ENCODE assay signal across 1 cellular context in the genomic region with DNA sequence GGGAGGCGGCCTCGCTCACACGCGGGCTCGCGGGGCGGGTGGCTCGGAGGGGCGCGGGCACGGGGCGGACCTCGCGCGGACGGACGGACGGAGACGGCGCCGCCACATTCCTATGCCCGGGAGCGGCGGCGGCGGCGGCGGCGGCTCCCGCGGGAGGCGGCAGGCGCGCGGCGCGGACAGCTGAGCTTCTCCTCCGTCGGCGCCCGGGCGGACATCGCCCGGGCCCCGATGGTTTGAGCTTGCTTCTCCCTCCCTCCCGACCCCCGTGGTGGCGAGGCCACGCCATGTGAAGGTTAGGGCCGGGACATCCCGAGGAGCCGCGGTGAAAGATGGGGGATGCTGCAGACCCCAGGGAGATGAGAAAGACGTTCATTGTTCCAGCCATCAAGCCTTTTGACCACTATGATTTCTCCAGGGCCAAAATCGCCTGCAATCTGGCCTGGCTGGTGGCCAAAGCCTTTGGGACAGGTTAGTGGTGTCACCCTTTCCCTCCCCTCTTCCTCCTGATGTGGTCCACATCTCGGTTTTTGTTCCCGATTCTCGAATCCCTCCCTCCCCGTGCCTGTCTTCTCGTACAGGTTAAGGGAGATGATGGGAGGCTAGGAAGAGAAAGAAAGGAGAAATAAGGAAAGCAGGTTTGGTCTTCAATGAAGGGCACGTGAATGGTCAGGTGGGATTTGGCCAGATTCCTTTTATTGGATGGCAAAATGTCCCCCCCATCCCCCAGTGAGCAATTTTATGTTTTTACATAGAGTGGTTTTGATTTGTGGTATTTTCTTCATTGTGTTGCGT.
TF ChIP-seq lines count a peak whose summit lies in the region.

No MANE protein-coding gene starts in this region.

TF ChIP-seq in SK-N-SH, 30 proteins besides CTCF, POLR2A, EP300 and RAD21 (continued from another document):
- TF ChIP-seq FOSL2 (IDR thresholded peaks at IDR 0.05; ENCODE audit: borderline replicate concordance, low read depth) (no peak), SIN3A (IDR thresholded peaks at IDR 0.05; ENCODE audit: borderline replicate concordance, low read depth, low read length) (0 out of 2 replicates have a peak, but pooled peaks have one; percentile 27), TEAD4 (IDR thresholded peaks at IDR 0.05; ENCODE audit: borderline replicate concordance, insufficient read depth) (no peak), YY1 (IDR thresholded peaks at IDR 0.05; ENCODE audit: low read depth) (no peak), SMC3 (IDR thresholded peaks at IDR 0.05; ENCODE audit: low read depth, low read length) (no peak), FOXM1 (IDR thresholded peaks at IDR 0.05; ENCODE audit: low read depth) (no peak), RCOR1 (IDR thresholded peaks at IDR 0.05; ENCODE audit: low read length) (no peak), CHD2 (IDR thresholded peaks at IDR 0.05; ENCODE audit: low read length, partially characterized antibody) (no peak), TAF1 (IDR thresholded peaks at IDR 0.05; ENCODE audit: borderline replicate concordance, low read depth, low read length) (no peak), NRF1 (IDR thresholded peaks at IDR 0.05; ENCODE audit: low read depth, low read length) (no peak), MAX (IDR thresholded peaks at IDR 0.05; ENCODE audit: low read depth) (no peak), POLR2AphosphoS5 (IDR thresholded peaks at IDR 0.05; ENCODE audit: low read depth, low read length) (peak; percentile 31; the same call in 1 of the 2 replicates), FOXJ3 (CRISPR knock-in tag; IDR thresholded peaks at IDR 0.05) (no peak), ELF1 (IDR thresholded peaks at IDR 0.05) (no peak)
- TF ChIP-seq, protein P1, sequence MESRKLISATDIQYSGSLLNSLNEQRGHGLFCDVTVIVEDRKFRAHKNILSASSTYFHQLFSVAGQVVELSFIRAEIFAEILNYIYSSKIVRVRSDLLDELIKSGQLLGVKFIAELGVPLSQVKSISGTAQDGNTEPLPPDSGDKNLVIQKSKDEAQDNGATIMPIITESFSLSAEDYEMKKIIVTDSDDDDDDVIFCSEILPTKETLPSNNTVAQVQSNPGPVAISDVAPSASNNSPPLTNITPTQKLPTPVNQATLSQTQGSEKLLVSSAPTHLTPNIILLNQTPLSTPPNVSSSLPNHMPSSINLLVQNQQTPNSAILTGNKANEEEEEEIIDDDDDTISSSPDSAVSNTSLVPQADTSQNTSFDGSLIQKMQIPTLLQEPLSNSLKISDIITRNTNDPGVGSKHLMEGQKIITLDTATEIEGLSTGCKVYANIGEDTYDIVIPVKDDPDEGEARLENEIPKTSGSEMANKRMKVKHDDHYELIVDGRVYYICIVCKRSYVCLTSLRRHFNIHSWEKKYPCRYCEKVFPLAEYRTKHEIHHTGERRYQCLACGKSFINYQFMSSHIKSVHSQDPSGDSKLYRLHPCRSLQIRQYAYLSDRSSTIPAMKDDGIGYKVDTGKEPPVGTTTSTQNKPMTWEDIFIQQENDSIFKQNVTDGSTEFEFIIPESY (IDR thresholded peaks at IDR 0.05; ENCODE audit: borderline replicate concordance, low read depth): no peak
- TF ChIP-seq, protein P2, sequence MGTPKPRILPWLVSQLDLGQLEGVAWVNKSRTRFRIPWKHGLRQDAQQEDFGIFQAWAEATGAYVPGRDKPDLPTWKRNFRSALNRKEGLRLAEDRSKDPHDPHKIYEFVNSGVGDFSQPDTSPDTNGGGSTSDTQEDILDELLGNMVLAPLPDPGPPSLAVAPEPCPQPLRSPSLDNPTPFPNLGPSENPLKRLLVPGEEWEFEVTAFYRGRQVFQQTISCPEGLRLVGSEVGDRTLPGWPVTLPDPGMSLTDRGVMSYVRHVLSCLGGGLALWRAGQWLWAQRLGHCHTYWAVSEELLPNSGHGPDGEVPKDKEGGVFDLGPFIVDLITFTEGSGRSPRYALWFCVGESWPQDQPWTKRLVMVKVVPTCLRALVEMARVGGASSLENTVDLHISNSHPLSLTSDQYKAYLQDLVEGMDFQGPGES (IDR thresholded peaks at IDR 0.05; ENCODE audit: low read depth, low read length): no peak
- TF ChIP-seq, protein P3, sequence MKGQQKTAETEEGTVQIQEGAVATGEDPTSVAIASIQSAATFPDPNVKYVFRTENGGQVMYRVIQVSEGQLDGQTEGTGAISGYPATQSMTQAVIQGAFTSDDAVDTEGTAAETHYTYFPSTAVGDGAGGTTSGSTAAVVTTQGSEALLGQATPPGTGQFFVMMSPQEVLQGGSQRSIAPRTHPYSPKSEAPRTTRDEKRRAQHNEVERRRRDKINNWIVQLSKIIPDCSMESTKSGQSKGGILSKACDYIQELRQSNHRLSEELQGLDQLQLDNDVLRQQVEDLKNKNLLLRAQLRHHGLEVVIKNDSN (IDR thresholded peaks at IDR 0.05; ENCODE audit: borderline replicate concordance, low read depth): no peak
